10 cellular contexts compared by ENCODE assay signal in genomic region chr2:120740765-120741513, GRCh38. TPM values are rescaled to one million over a fixed set of nuclear protein-coding genes. Genes with fewer than 3 reads are reported as not detected.
DNase-seq lines count a peak whose midpoint lies in the region; ATAC-seq and TF ChIP-seq lines count a peak whose summit lies in the region.
"Had no signal": no experiment of that assay in that cellular context is flagged by ENCODE, and none has a peak within 500 bp of the region (broad histone marks: within the 10 kb centered on the region; RNA-seq: fewer than 3 reads in every experiment).

No MANE protein-coding gene starts in this region.

- peaks cover 2 to 23% (median 12%) of the 10 kb centered on the region in 9 donors for H3K4me1 ChIP-seq in heart right ventricle
- H3K4me1 ChIP-seq in rectal smooth muscle tissue (ENCODE audit: control insufficient read depth, insufficient read depth, low read length) = peaks cover 3% of the 10 kb centered on the region

- peak in 3 of 8 donors; percentile 24 to 27 (median 25) for ATAC-seq in heart right ventricle

- peak; percentile 28 for DNase-seq in ELR (ENCODE audit: low read depth)
- DNase-seq in RPMI8226 = peak; percentile 42
- DNase-seq in heart right ventricle = no peak
- no peak for DNase-seq in NOMO-1 (lab: John Stamatoyannopoulos, UW; ENCODE audit: unreplicated experiment in 2 of 2)
- no peak for DNase-seq in superior temporal gyrus (ENCODE audit: extremely low spot score)
- DNase-seq in dermis blood vessel endothelial cell = no peak
- no peak for DNase-seq in NCI-H226
- DNase-seq: NCI-H1930 had no signal

- peak overlapping the region in 6 of 10 donors; percentile 9 to 64 (median 48) for H3K27ac ChIP-seq in heart right ventricle
- no peak overlapping the region for H3K27ac ChIP-seq in rectal smooth muscle tissue (ENCODE audit: low read depth, low read length)

- 57 to 62% methylated on average over 19 of the region's 19 CpGs for WGBS in heart right ventricle, 2 donors

- H3K9ac ChIP-seq in rectal smooth muscle tissue (ENCODE audit: low read length) = no peak overlapping the region

- TF ChIP-seq CTCF in heart right ventricle (IDR thresholded peaks at IDR 0.05) = no peak

- intact Hi-C loops in heart right ventricle (cut with DNase I) = loop anchor here in 1 of 10 donors (10.0 kb wide), 1 partner anchor 204 kb away; no protein-coding TSS in a partner anchor

- H3K27me3 ChIP-seq in heart right ventricle (peaks cover 4 to 94% (median 84%) of the 10 kb centered on the region in 7 donors), rectal smooth muscle tissue (ENCODE audit: control insufficient read depth, insufficient read depth, low read length) (peaks cover 5% of the 10 kb centered on the region)

- H3K9me3 ChIP-seq in heart right ventricle = no peaks in the 10 kb centered on the region

- no peaks in the 10 kb centered on the region for H3K36me3 ChIP-seq in heart right ventricle
- H3K36me3 ChIP-seq in rectal smooth muscle tissue (ENCODE audit: control insufficient read depth, insufficient read depth, low read length) = no peaks in the 10 kb centered on the region

- H3K4me3 ChIP-seq in heart right ventricle = peak overlapping the region in 7 of 10 donors; percentile 37 to 48 (median 40)
- H3K4me3 ChIP-seq in rectal smooth muscle tissue (ENCODE audit: low read length) = peak overlapping the region; percentile 36

RNA-seq across cellular contexts. Expression of gene GLI2, which starts 5.3 kb away (rescaled TPM):
- total RNA-seq in heart right ventricle = 1 to 10 TPM in 8 of 10 donors, under 1 TPM in 2; 0.39 to 1.7 (median 1.0) TPM
- polyA plus RNA-seq in heart right ventricle = under 1 TPM; 0.37 to 0.80 TPM
- 0.34 TPM in 1 of 2 replicates, not detected in the other for total RNA-seq in dermis blood vessel endothelial cell
- total RNA-seq: pulmonary artery endothelial cell had no signal

Comparison
In these comparisons a context has a peak if more than half of its experiments do, and no peak if none do; other contexts are left out.
1. DNase-seq: peak in ELR (single experiment) and RPMI8226 (single experiment); none in heart right ventricle (0 of 2), NOMO-1 (0 of 2), superior temporal gyrus (single experiment), dermis blood vessel endothelial cell (single experiment) and NCI-H226 (single experiment).